Comparison of ENCODE assay signal across 27 cellular contexts in the genomic region with DNA sequence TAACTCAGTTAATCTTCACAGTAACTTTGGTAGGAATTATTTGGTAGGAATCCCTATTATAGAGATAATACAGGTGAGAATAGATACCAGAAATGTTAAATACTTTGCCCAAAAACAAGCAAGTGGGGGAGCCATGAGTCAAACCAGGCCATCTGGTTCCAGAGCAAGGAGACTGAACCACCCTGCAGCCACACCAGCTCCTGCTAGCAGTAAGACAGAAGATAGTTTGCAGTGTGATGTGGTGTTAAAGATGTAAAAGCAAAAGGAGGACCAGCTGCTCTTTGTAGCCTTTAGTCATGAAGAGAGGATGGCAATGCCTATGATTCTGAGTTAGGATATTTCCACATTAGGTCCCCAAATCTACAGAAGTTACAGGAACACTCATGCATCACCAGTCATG.
DNase-seq lines count a peak whose midpoint lies in the region; ATAC-seq and TF ChIP-seq lines count a peak whose summit lies in the region.
"Had no signal": no experiment of that assay in that cellular context is flagged by ENCODE, and none has a peak within 500 bp of the region (broad histone marks: within the 10 kb centered on the region; RNA-seq: fewer than 3 reads in every experiment).

No MANE protein-coding gene starts in this region.

- H3K27me3 ChIP-seq in colonic mucosa = no peaks in the 10 kb centered on the region
- no peaks in the 10 kb centered on the region for H3K27me3 ChIP-seq in naive thymus-derived CD4-positive, alpha-beta T cell (ENCODE audit: control insufficient read depth in 2 of 2, insufficient read depth in 2 of 2, low read length in 2 of 2)
- H3K27me3 ChIP-seq: cardiac muscle cell, testis had no signal

- intact Hi-C loops in colonic mucosa (cut with DNase I) (no loop called here), CD14-positive monocyte (cut with micrococcal nuclease) (no loop called here)
- intact Hi-C loops in naive thymus-derived CD4-positive, alpha-beta T cell (cut with micrococcal nuclease) = no loop called here

- POLR2A ChIA-PET in naive thymus-derived CD4-positive, alpha-beta T cell (lab: Charles Lee) = interaction anchor here (1.1 kb wide), 1 partner anchor 15 kb away, joined by 3 read pairs; no protein-coding TSS in a partner anchor

- CTCF ChIA-PET in naive thymus-derived CD4-positive, alpha-beta T cell (lab: Charles Lee) = interaction anchor here (0.6 kb wide), 1 partner anchor 18 kb away, joined by 3 read pairs; no protein-coding TSS in a partner anchor

- H3K9ac ChIP-seq in colonic mucosa (ENCODE audit: low read depth in 2 of 2, low read length in 2 of 2) = no peak overlapping the region

- no peaks in the 10 kb centered on the region for H3K27me3 Mint-ChIP-seq in stimulated activated naive CD8-positive, alpha-beta T cell treated with anti-CD3 and anti-CD28 coated beads, Interleukin-15, amount 100 ng/mL, for 72 hours
- peaks cover 0 to 4% (median 0%) of the 10 kb centered on the region in 5 donors for H3K27me3 Mint-ChIP-seq in naive thymus-derived CD4-positive, alpha-beta T cell
- H3K27me3 Mint-ChIP-seq in CD14-positive monocyte (ENCODE audit: low read depth in 3 of 3) = peaks cover 0 to 1% (median 0%) of the 10 kb centered on the region in 3 donors
- H3K27me3 Mint-ChIP-seq: B cell; memory B cell; stimulated activated memory B cell treated with anti-CD40 and anti-IgM and Interleukin-4, amounts not matched to agents 10 μg/mL and 1 μg/mL and 100 μg/mL, for 72 hours had no signal

- DNase-seq in stimulated activated naive CD8-positive, alpha-beta T cell treated with anti-CD3 and anti-CD28 coated beads, Interleukin-15, Interleukin-2, amounts not matched to agents 100 U/mL and 50 U/mL, for 24 hours = no peak
- DNase-seq in stimulated activated naive CD8-positive, alpha-beta T cell treated with anti-CD3 and anti-CD28 coated beads, Interleukin-15, amount 100 ng/mL, for 72 hours = no peak
- DNase-seq in colonic mucosa (no peak), CD14-positive monocyte (ENCODE audit: low spot score) (no peak)
- DNase-seq in naive thymus-derived CD4-positive, alpha-beta T cell = no peak
- DNase-seq: ACHN; activated CD4-positive, alpha-beta T cell treated with anti-CD3 and anti-CD28 coated beads for 36 hours; activated effector memory CD4-positive, alpha-beta T cell treated with Interleukin-2 at 50 U/mL for 16 hours; activated naive CD8-positive, alpha-beta T cell treated with anti-CD3 and anti-CD28 coated beads, Interleukin-2, amount 10 ng/mL, durations not matched to agents 7 days and 5 days; CD8-positive, alpha-beta memory T cell; effector memory CD8-positive, alpha-beta T cell; MM.1S; NCI-H1105 treated with DMSO at 0.1 percent for 48 hours; NCI-H748 treated with DMSO at 0.1 percent for 48 hours; retina; SIG-M5; testis had no signal

- no peaks in the 10 kb centered on the region for H3K36me3 ChIP-seq in colonic mucosa
- H3K36me3 ChIP-seq in naive thymus-derived CD4-positive, alpha-beta T cell (ENCODE audit: control insufficient read depth in 2 of 3, insufficient read depth in 3 of 3, low read length in 3 of 3) = no peaks in the 10 kb centered on the region
- H3K36me3 ChIP-seq: cardiac muscle cell had no signal

- H3K36me3 Mint-ChIP-seq in naive thymus-derived CD4-positive, alpha-beta T cell = peaks cover 0 to 8% (median 0%) of the 10 kb centered on the region in 5 donors
- H3K36me3 Mint-ChIP-seq in CD14-positive monocyte = peaks cover 2 to 8% of the 10 kb centered on the region in 2 donors
- H3K36me3 Mint-ChIP-seq: activated naive CD8-positive, alpha-beta T cell treated with anti-CD3 and anti-CD28 coated beads, Interleukin-2, amount 10 ng/mL, durations not matched to agents 7 days and 5 days; CD8-positive, alpha-beta memory T cell had no signal

- H3K4me1 ChIP-seq in colonic mucosa = no peaks in the 10 kb centered on the region
- no peaks in the 10 kb centered on the region for H3K4me1 ChIP-seq in naive thymus-derived CD4-positive, alpha-beta T cell (ENCODE audit: control insufficient read depth in 2 of 2, insufficient read depth in 2 of 2, low read length in 2 of 2)

- no peaks in the 10 kb centered on the region for H3K4me1 Mint-ChIP-seq in stimulated activated naive CD8-positive, alpha-beta T cell treated with anti-CD3 and anti-CD28 coated beads, Interleukin-15, amount 100 ng/mL, for 72 hours
- peaks cover 0 to 19% (median 4%) of the 10 kb centered on the region in 7 donors for H3K4me1 Mint-ChIP-seq in naive thymus-derived CD4-positive, alpha-beta T cell
- H3K4me1 Mint-ChIP-seq in CD14-positive monocyte = peaks cover 7% of the 10 kb centered on the region
- H3K4me1 Mint-ChIP-seq: activated CD4-positive, alpha-beta T cell treated with anti-CD3 and anti-CD28 coated beads for 36 hours; CD8-positive, alpha-beta memory T cell had no signal

- H3K4me3 Mint-ChIP-seq in stimulated activated naive CD8-positive, alpha-beta T cell treated with anti-CD3 and anti-CD28 coated beads, Interleukin-15, amount 100 ng/mL, for 72 hours = no peak overlapping the region
- no peak overlapping the region for H3K4me3 Mint-ChIP-seq in naive thymus-derived CD4-positive, alpha-beta T cell
- no peak overlapping the region for H3K4me3 Mint-ChIP-seq in CD14-positive monocyte
- H3K4me3 Mint-ChIP-seq: activated CD4-positive, alpha-beta T cell treated with anti-CD3 and anti-CD28 coated beads for 36 hours; activated naive CD8-positive, alpha-beta T cell treated with anti-CD3 and anti-CD28 coated beads, Interleukin-2, amount 10 ng/mL, durations not matched to agents 7 days and 5 days; B cell; CD8-positive, alpha-beta memory T cell; effector memory CD8-positive, alpha-beta T cell; memory B cell; stimulated activated memory B cell treated with anti-CD40 and anti-IgM and Interleukin-4, amounts not matched to agents 10 μg/mL and 1 μg/mL and 100 μg/mL, for 72 hours; T-helper 2 cell treated with Interferon-gamma antibody and Interleukin-4, amounts not matched to agents 5 μg/mL and 100 μg/mL, for 36 hours had no signal

- H3K9me3 ChIP-seq in colonic mucosa = no peaks in the 10 kb centered on the region
- H3K9me3 ChIP-seq in naive thymus-derived CD4-positive, alpha-beta T cell (ENCODE audit: control insufficient read depth in 2 of 3, low read length in 3 of 3) = no peaks in the 10 kb centered on the region
- H3K9me3 ChIP-seq: testis had no signal

- H3K4me3 ChIP-seq in colonic mucosa = no peak overlapping the region
- H3K4me3 ChIP-seq in naive thymus-derived CD4-positive, alpha-beta T cell (ENCODE audit: low read length) = no peak overlapping the region
- H3K4me3 ChIP-seq: cardiac muscle cell, coronary artery, skin epidermis, testis had no signal

- peak overlapping the region; percentile 1 for H3K27ac ChIP-seq in colonic mucosa
- no peak overlapping the region for H3K27ac ChIP-seq in naive thymus-derived CD4-positive, alpha-beta T cell (ENCODE audit: low read depth, low read length)
- H3K27ac ChIP-seq: cardiac muscle cell, skin epidermis, testis had no signal

- ATAC-seq in stimulated activated naive CD8-positive, alpha-beta T cell treated with anti-CD3 and anti-CD28 coated beads, Interleukin-15, Interleukin-2, amounts not matched to agents 100 U/mL and 50 U/mL, for 24 hours = peak; percentile 23
- ATAC-seq in stimulated activated naive CD8-positive, alpha-beta T cell treated with anti-CD3 and anti-CD28 coated beads, Interleukin-15, amount 100 ng/mL, for 72 hours = no peak
- ATAC-seq in HG02642 (IDR thresholded peaks at IDR 0.05; ENCODE audit: poor library complexity, unreplicated experiment) (peak; percentile 41), HG03565 (IDR thresholded peaks at IDR 0.05; ENCODE audit: unreplicated experiment) (no peak)
- ATAC-seq in naive thymus-derived CD4-positive, alpha-beta T cell = no peak
- ATAC-seq: activated CD4-positive, alpha-beta T cell treated with anti-CD3 and anti-CD28 coated beads for 36 hours; effector memory CD8-positive, alpha-beta T cell; left lobe of liver; stimulated activated memory B cell treated with anti-CD40 and anti-IgM and Interleukin-4, amounts not matched to agents 10 μg/mL and 1 μg/mL and 100 μg/mL, for 72 hours had no signal

- TF ChIP-seq CTCF in colonic mucosa (IDR thresholded peaks at IDR 0.05) (no peak), CD14-positive monocyte (IDR thresholded peaks at IDR 0.05) (no peak)

- no peaks in the 10 kb centered on the region for H3K9me3 Mint-ChIP-seq in stimulated activated naive CD8-positive, alpha-beta T cell treated with anti-CD3 and anti-CD28 coated beads, Interleukin-15, amount 100 ng/mL, for 72 hours
- H3K9me3 Mint-ChIP-seq in naive thymus-derived CD4-positive, alpha-beta T cell = no peaks in the 10 kb centered on the region
- H3K9me3 Mint-ChIP-seq in CD14-positive monocyte = no peaks in the 10 kb centered on the region
- H3K9me3 Mint-ChIP-seq: activated naive CD8-positive, alpha-beta T cell treated with anti-CD3 and anti-CD28 coated beads, Interleukin-2, amount 10 ng/mL, durations not matched to agents 7 days and 5 days; CD8-positive, alpha-beta memory T cell; effector memory CD8-positive, alpha-beta T cell; memory B cell; stimulated activated memory B cell treated with anti-CD40 and anti-IgM and Interleukin-4, amounts not matched to agents 10 μg/mL and 1 μg/mL and 100 μg/mL, for 72 hours; T-helper 2 cell treated with Interferon-gamma antibody and Interleukin-4, amounts not matched to agents 5 μg/mL and 100 μg/mL, for 36 hours had no signal

- no peak overlapping the region for H3K27ac Mint-ChIP-seq in stimulated activated naive CD8-positive, alpha-beta T cell treated with anti-CD3 and anti-CD28 coated beads, Interleukin-15, amount 100 ng/mL, for 72 hours
- no peak overlapping the region for H3K27ac Mint-ChIP-seq in naive thymus-derived CD4-positive, alpha-beta T cell
- no peak overlapping the region for H3K27ac Mint-ChIP-seq in CD14-positive monocyte
- H3K27ac Mint-ChIP-seq: activated CD4-positive, alpha-beta T cell treated with anti-CD3 and anti-CD28 coated beads for 36 hours; activated naive CD8-positive, alpha-beta T cell treated with anti-CD3 and anti-CD28 coated beads, Interleukin-2, amount 10 ng/mL, durations not matched to agents 7 days and 5 days; B cell; CD8-positive, alpha-beta memory T cell; effector memory CD8-positive, alpha-beta T cell; memory B cell; stimulated activated memory B cell treated with anti-CD40 and anti-IgM and Interleukin-4, amounts not matched to agents 10 μg/mL and 1 μg/mL and 100 μg/mL, for 72 hours; T-helper 2 cell treated with Interferon-gamma antibody and Interleukin-4, amounts not matched to agents 5 μg/mL and 100 μg/mL, for 36 hours had no signal

Comparison
In these comparisons a context has a peak if more than half of its experiments do, and no peak if none do; other contexts are left out.
1. ATAC-seq: peak in stimulated activated naive CD8-positive, alpha-beta T cell treated with anti-CD3 and anti-CD28 coated beads, Interleukin-15, Interleukin-2, amounts not matched to agents 100 U/mL and 50 U/mL, for 24 hours (single experiment) and HG02642 (single experiment); none in stimulated activated naive CD8-positive, alpha-beta T cell treated with anti-CD3 and anti-CD28 coated beads, Interleukin-15, amount 100 ng/mL, for 72 hours (single experiment), naive thymus-derived CD4-positive, alpha-beta T cell (single experiment) and HG03565 (single experiment).